ENCODE assay signal across 23 cellular contexts in genomic region chr2:30948857-30949256, GRCh38.
"Had no signal": no experiment of that assay in that cellular context is flagged by ENCODE, and none has a peak within 500 bp of the region (broad histone marks: within the 10 kb centered on the region; RNA-seq: fewer than 3 reads in every experiment).

No MANE protein-coding gene starts in this region.

- DNase-seq: natural killer cell; occipital lobe; ovary; psoas muscle; right lobe of liver; sigmoid colon; small intestine; stimulated activated CD4-positive, alpha-beta T cell treated with anti-CD3 and anti-CD28 coated beads, Interleukin-15, amount 100 ng/mL, for 24 hours; stimulated activated CD4-positive, alpha-beta T cell treated with anti-CD3 and anti-CD28 coated beads, Interleukin-2, amount 100 ng/mL, for 24 hours; stimulated activated CD4-positive, alpha-beta T cell treated with anti-CD3 and anti-CD28 coated beads, Interleukin-2, amount 100 ng/mL, for 48 hours; stimulated activated CD4-positive, alpha-beta T cell treated with anti-CD3 and anti-CD28 coated beads, Interleukin-4, amount 100 ng/mL, for 24 hours; stimulated activated naive B cell treated with anti-CD40 and anti-IgM and Interleukin-4, amounts not matched to agents 10 μg/mL and 1 μg/mL and 100 μg/mL, for 72 hours; stimulated activated naive CD4-positive, alpha-beta T cell treated with Interleukin-2 at 50 U/mL for 16 hours; stomach; thyroid gland; trophoblast cell; upper lobe of left lung had no signal

- H3K4me3 ChIP-seq: neural progenitor cell, ovary, psoas muscle, right lobe of liver, sigmoid colon, stomach, thoracic aorta, thyroid gland, tibial nerve, upper lobe of left lung, vagina had no signal

- H3K4me1 ChIP-seq: neural progenitor cell, parathyroid adenoma, psoas muscle, right lobe of liver, sigmoid colon, stomach, thyroid gland, tibial nerve, upper lobe of left lung, vagina had no signal

- ATAC-seq: natural killer cell; psoas muscle; right lobe of liver; stimulated activated effector memory CD8-positive, alpha-beta T cell treated with anti-CD3 and anti-CD28 coated beads, Interleukin-12 subunit alpha, Interleukin-12 subunit beta, amount 100 ng/mL, for 72 hours; stimulated activated naive B cell treated with anti-CD40 and anti-IgM and Interleukin-4, amounts not matched to agents 10 μg/mL and 1 μg/mL and 100 μg/mL, for 72 hours had no signal

- H3K36me3 ChIP-seq: neural progenitor cell, ovary, right lobe of liver, sigmoid colon, stomach, thoracic aorta, thyroid gland, tibial nerve, upper lobe of left lung, vagina had no signal

- H3K27ac ChIP-seq: neural progenitor cell, ovary, parathyroid adenoma, psoas muscle, right lobe of liver, sigmoid colon, stomach, thoracic aorta, thyroid gland, tibial nerve, upper lobe of left lung, vagina had no signal

- H3K9me3 ChIP-seq: ovary, psoas muscle, right lobe of liver, sigmoid colon, stomach, thoracic aorta, thyroid gland, tibial nerve, upper lobe of left lung, vagina had no signal

- H3K27me3 ChIP-seq: neural progenitor cell, ovary, right lobe of liver, sigmoid colon, stomach, thyroid gland, tibial nerve, upper lobe of left lung, vagina had no signal
